8 cellular contexts compared by ENCODE assay signal in the genomic region with DNA sequence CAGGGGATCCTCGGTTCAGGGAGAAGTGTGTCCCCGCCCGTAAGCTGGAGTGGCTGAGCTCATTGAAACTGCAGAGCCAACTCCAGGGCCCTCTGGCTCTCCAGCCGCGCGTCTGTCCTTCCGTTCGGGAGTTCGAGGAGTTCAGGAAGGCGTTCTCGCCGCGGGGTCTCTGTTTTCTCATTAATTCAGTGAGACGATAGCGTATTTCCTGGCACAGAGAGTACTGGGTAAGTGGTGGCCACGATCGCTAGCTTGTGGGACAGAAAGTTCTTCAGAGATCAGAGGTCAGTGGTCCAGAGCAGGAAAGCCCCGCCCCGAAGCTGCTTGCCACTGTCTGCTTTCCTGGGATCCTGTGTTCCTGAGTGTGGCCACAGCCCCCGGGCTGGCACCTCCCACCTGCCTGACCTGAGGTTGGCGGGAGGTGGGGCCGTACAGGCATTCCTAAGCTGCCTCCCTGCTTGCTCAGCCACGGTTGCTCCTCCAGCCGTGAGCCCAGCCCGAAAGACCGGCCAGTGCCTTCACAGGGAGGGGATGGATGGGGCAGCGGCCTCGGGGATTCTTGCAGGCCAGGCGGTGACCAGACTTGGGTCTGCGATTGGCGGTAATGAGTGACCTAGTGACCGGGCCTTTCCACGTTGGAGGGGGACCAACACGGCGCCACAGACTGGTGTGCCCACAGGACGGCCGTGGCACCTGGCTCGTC. TPM values are rescaled to one million over a fixed set of nuclear protein-coding genes. Genes with fewer than 3 reads are reported as not detected.
DNase-seq lines count a peak whose midpoint lies in the region; ATAC-seq and TF ChIP-seq lines count a peak whose summit lies in the region.

No MANE protein-coding gene starts in this region.

- CTCF ChIA-PET in Caco-2 (lab: Charles Lee) = interaction anchor here (0.8 to 1.4 kb wide), 4 partner anchors 11 to 179 kb away, joined by 3 read pairs; partner anchors contain the start of gene CEP131
- CTCF ChIA-PET in SK-N-SH (lab: Yijun Ruan, JAX) = interaction anchor here (0.6 to 12.5 kb wide), 7 partner anchors 10 to 157 kb away, joined by 3 to 96 read pairs (median 3); no protein-coding TSS in a partner anchor
- CTCF ChIA-PET in CD8-positive, alpha-beta T cell (lab: Charles Lee) = interaction anchor here (0.7 kb wide), 1 partner anchor 86 kb away, joined by 3 read pairs; no protein-coding TSS in a partner anchor

- H3K4me2 ChIP-seq in SK-N-SH (no peak overlapping the region), osteoblast (ENCODE audit: insufficient read depth, low read length) (no peak overlapping the region)

- H3K9me3 Mint-ChIP-seq in Caco-2 (ENCODE audit: unreplicated experiment) = no peaks in the 10 kb centered on the region
- H3K9me3 Mint-ChIP-seq in CD8-positive, alpha-beta T cell = no peaks in the 10 kb centered on the region

- TF ChIP-seq RAD21 in SK-N-SH (IDR thresholded peaks at IDR 0.05; ENCODE audit: low read length) = no peak

- 87% methylated on average over 38 of the region's 38 CpGs for WGBS in SK-N-SH (ENCODE audit: low lambda C conversion rate)
- 63 to 64% methylated on average over 34 to 37 of the region's 38 CpGs for WGBS in lower leg skin, 2 donors

- peak; percentile 96 to 97 for DNase-seq in Caco-2
- peak; percentile 44 for DNase-seq in SK-N-SH
- peak; percentile 87 for DNase-seq in foreskin melanocyte
- no peak for DNase-seq in osteoblast (ENCODE audit: insufficient read length, low spot score, missing footprints)
- DNase-seq in NCI-H82 (lab: John Stamatoyannopoulos, UW) = no peak
- no peak for DNase-seq in lower leg skin (ENCODE audit: low spot score in 2 of 2)
- DNase-seq in CD8-positive, alpha-beta T cell = no peak

- peaks cover 52% of the 10 kb centered on the region for H3K36me3 Mint-ChIP-seq in Caco-2 (ENCODE audit: insufficient read depth, unreplicated experiment)
- H3K36me3 Mint-ChIP-seq in CD8-positive, alpha-beta T cell = no peaks in the 10 kb centered on the region

- H3K4me3 Mint-ChIP-seq in Caco-2 (ENCODE audit: unreplicated experiment) = peak overlapping the region; percentile 68
- no peak overlapping the region for H3K4me3 Mint-ChIP-seq in CD8-positive, alpha-beta T cell

- H3K79me2 ChIP-seq in SK-N-SH (ENCODE audit: insufficient read depth) (peaks cover 51% of the 10 kb centered on the region; the same call in 1 of the 2 replicates), osteoblast (ENCODE audit: insufficient read depth, low read length) (peaks cover 88% of the 10 kb centered on the region)

- peaks cover 56% of the 10 kb centered on the region for H4K20me1 ChIP-seq in SK-N-SH (ENCODE audit: insufficient read depth)
- peaks cover 62% of the 10 kb centered on the region for H4K20me1 ChIP-seq in osteoblast (ENCODE audit: insufficient read depth, low read length)

- TF ChIP-seq CTCF in Caco-2 (IDR thresholded peaks at IDR 0.05; ENCODE audit: insufficient read depth in 1 of 2, low read depth in 1 of 2, low read length in 1 of 2, severe bottlenecking in 1 of 2, unreplicated experiment in 1 of 2) (no peak), SK-N-SH (IDR thresholded peaks at IDR 0.05) (no peak), osteoblast (IDR thresholded peaks at IDR 0.05; ENCODE audit: extremely low read depth, low read depth, low read length) (no peak), lower leg skin (IDR thresholded peaks at IDR 0.05) (no peak)
- no peak for TF ChIP-seq CTCF in CD8-positive, alpha-beta T cell (IDR thresholded peaks at IDR 0.05)

- no peak for TF ChIP-seq POLR2A in lower leg skin (IDR thresholded peaks at IDR 0.05)

- H3K36me3 ChIP-seq in Caco-2 (ENCODE audit: control insufficient read depth, insufficient read depth, low read length) = peaks cover 1% of the 10 kb centered on the region; the same call in 1 of the 2 replicates
- H3K36me3 ChIP-seq in SK-N-SH (replicated peaks in 1 of 2; ENCODE audit: control insufficient read depth in 1 of 2, insufficient read depth in 2 of 2, low read length in 1 of 2) = no peaks in the 10 kb centered on the region
- no peaks in the 10 kb centered on the region for H3K36me3 ChIP-seq in osteoblast (ENCODE audit: insufficient read depth, low read length)
- H3K36me3 ChIP-seq in CD8-positive, alpha-beta T cell (ENCODE audit: insufficient read depth, low read length) = no peaks in the 10 kb centered on the region

- no peak overlapping the region for H3K27ac ChIP-seq in SK-N-SH (ENCODE audit: low read depth in 2 of 2, low read length in 1 of 2)
- H3K27ac ChIP-seq in osteoblast (ENCODE audit: low read depth, low read length) = peak overlapping the region; percentile 58
- no peak overlapping the region for H3K27ac ChIP-seq in CD8-positive, alpha-beta T cell (ENCODE audit: low read depth, low read length)

- BruUV-seq in Caco-2 (replicated peaks; lab: Mats Ljungman, UMichigan) = no TSS peak

- H3F3A ChIP-seq in SK-N-SH (replicated peaks; ENCODE audit: insufficient read depth) = no peaks in the 10 kb centered on the region

- intact Hi-C loops in Caco-2 (cut with micrococcal nuclease; ENCODE audit: unreplicated experiment) = loop anchor here (5.0 kb wide), 1 partner anchor 53 kb away; no protein-coding TSS in a partner anchor
- intact Hi-C loops in lower leg skin (cut with DNase I; ENCODE audit: low total_unique reads) = no loop called here
- intact Hi-C loops in CD8-positive, alpha-beta T cell (cut with DNase I, micrococcal nuclease) = no loop called here

- TF ChIP-seq EP300 in SK-N-SH (IDR thresholded peaks at IDR 0.05; ENCODE audit: borderline replicate concordance in 1 of 2, low read depth in 1 of 2, low read length in 1 of 2) = no peak

- H3K9me2 ChIP-seq in SK-N-SH = no peaks in the 10 kb centered on the region

- H3K4me1 Mint-ChIP-seq in Caco-2 (ENCODE audit: low read depth, unreplicated experiment) = peaks cover 56% of the 10 kb centered on the region
- H3K4me1 Mint-ChIP-seq in CD8-positive, alpha-beta T cell (ENCODE audit: low read depth) = peaks cover 2% of the 10 kb centered on the region

- H3K9me3 ChIP-seq in Caco-2 (no peaks in the 10 kb centered on the region), SK-N-SH (no peaks in the 10 kb centered on the region), osteoblast (ENCODE audit: low read depth, low read length) (no peaks in the 10 kb centered on the region)
- no peaks in the 10 kb centered on the region for H3K9me3 ChIP-seq in CD8-positive, alpha-beta T cell (ENCODE audit: low read length)

- H3K27me3 ChIP-seq in Caco-2 (replicated peaks; ENCODE audit: control insufficient read depth, insufficient read depth, low read length) (no peaks in the 10 kb centered on the region), SK-N-SH (ENCODE audit: insufficient read depth) (no peaks in the 10 kb centered on the region), osteoblast (ENCODE audit: insufficient read depth, low read length) (no peaks in the 10 kb centered on the region)
- H3K27me3 ChIP-seq in CD8-positive, alpha-beta T cell (ENCODE audit: insufficient read depth, low read length) = no peaks in the 10 kb centered on the region

- peak overlapping the region; percentile 97 for H3K27ac Mint-ChIP-seq in Caco-2 (ENCODE audit: unreplicated experiment)
- no peak overlapping the region for H3K27ac Mint-ChIP-seq in CD8-positive, alpha-beta T cell

- ATAC-seq in GM19395 (IDR thresholded peaks at IDR 0.05; ENCODE audit: unreplicated experiment) = no peak
- no peak for ATAC-seq in CD8-positive, alpha-beta T cell

- H3K4me1 ChIP-seq in Caco-2 = peaks cover 80% of the 10 kb centered on the region
- peaks cover 31 to 58% of the 10 kb centered on the region in 2 experiments; a peak in 3 of 4 replicates for H3K4me1 ChIP-seq in SK-N-SH (ENCODE audit: control insufficient read depth in 1 of 2, insufficient read depth in 2 of 2, low read depth in 1 of 2, low read length in 1 of 2)
- peaks cover 32% of the 10 kb centered on the region for H3K4me1 ChIP-seq in osteoblast (ENCODE audit: insufficient read depth, low read length)
- no peaks in the 10 kb centered on the region for H3K4me1 ChIP-seq in CD8-positive, alpha-beta T cell (ENCODE audit: insufficient read depth, low read length)

- H3K9ac ChIP-seq in SK-N-SH = no peak overlapping the region

- H3K4me3 ChIP-seq in Caco-2 (ENCODE audit: low read depth, low read length) (0 out of 2 replicates have a peak overlapping the region, but pooled peaks have one; percentile 12), SK-N-SH (ENCODE audit: low read depth in 2 of 2, low read length in 1 of 2) (no peak overlapping the region), osteoblast (ENCODE audit: insufficient read depth, low read length) (no peak overlapping the region), lower leg skin (ENCODE audit: low read depth, poor library complexity, severe bottlenecking) (no peak overlapping the region)
- H3K4me3 ChIP-seq in CD8-positive, alpha-beta T cell (ENCODE audit: low read depth, low read length) = no peak overlapping the region

- POLR2A ChIA-PET in Caco-2 (lab: Charles Lee) (interaction anchor here (0.6 to 1.7 kb wide), 6 partner anchors 9 to 1247 kb away, joined by 3 to 11 read pairs (median 8); partner anchors contain the start of genes BAIAP2, CBX8, CEP131 and NDUFAF8), SK-N-SH (lab: Yijun Ruan, JAX) (no interaction called here)
- POLR2A ChIA-PET in CD8-positive, alpha-beta T cell (lab: Charles Lee) = interaction anchor here (1.3 kb wide), 1 partner anchor 9 kb away, joined by 3 read pairs; the partner anchor contains the start of gene BAIAP2

- H3K27me3 Mint-ChIP-seq in Caco-2 (ENCODE audit: insufficient read depth, unreplicated experiment) = no peaks in the 10 kb centered on the region
- no peaks in the 10 kb centered on the region for H3K27me3 Mint-ChIP-seq in CD8-positive, alpha-beta T cell (ENCODE audit: low read depth)

- no peak overlapping the region for H2AFZ ChIP-seq in SK-N-SH (ENCODE audit: low read depth)
- no peak overlapping the region for H2AFZ ChIP-seq in osteoblast (ENCODE audit: low read length)

TF ChIP-seq in SK-N-SH, 30 proteins besides CTCF, POLR2A, EP300 and RAD21:
- TF ChIP-seq FOXJ3 (CRISPR knock-in tag; IDR thresholded peaks at IDR 0.05) = no peak
- TF ChIP-seq YY1 (IDR thresholded peaks at IDR 0.05; ENCODE audit: low read depth) = no peak
- no peak for TF ChIP-seq TAF1 (IDR thresholded peaks at IDR 0.05; ENCODE audit: borderline replicate concordance, low read depth, low read length)
- no peak for TF ChIP-seq NRF1 (IDR thresholded peaks at IDR 0.05; ENCODE audit: low read depth, low read length)
TF ChIP-seq in SK-N-SH: peak in this region for 0.

RNA-seq across cellular contexts. Expression of gene BAIAP2, which starts 8.9 kb away (rescaled TPM):
- 52.6 and 57.7 TPM in 2 replicates for total RNA-seq in Caco-2 (2022)
- polyA plus RNA-seq in SK-N-SH (2012; rRNA removed) = 15.5 and 19.8 TPM in 2 replicates
- 10.3 and 14.6 TPM in 2 replicates for polyA plus RNA-seq in SK-N-SH (2012; cell fraction: cytosol; rRNA removed)
- 39.2 and 39.3 TPM in 2 replicates for polyA plus RNA-seq in SK-N-SH (2012; cell fraction: nucleus; rRNA removed)
- total RNA-seq in osteoblast = 15.6 and 19.4 TPM in 2 replicates
- 100 to 1,000 TPM; 190 to 308 (median 224) TPM for total RNA-seq in lower leg skin
- 1 to 10 TPM; 8.5 to 9.1 TPM for total RNA-seq in CD8-positive, alpha-beta T cell

RNA-seq across cellular contexts. Expression of gene CHMP6, which starts 52.2 kb away (rescaled TPM):
- total RNA-seq in Caco-2 (2022) = 20.1 and 23.2 TPM in 2 replicates
- 44.1 and 44.3 TPM in 2 replicates for polyA plus RNA-seq in SK-N-SH (2012; rRNA removed)
- 39.4 and 46.0 TPM in 2 replicates for polyA plus RNA-seq in SK-N-SH (2012; cell fraction: cytosol; rRNA removed)
- 24.7 and 32.2 TPM in 2 replicates for polyA plus RNA-seq in SK-N-SH (2012; cell fraction: nucleus; rRNA removed)
- 21.4 and 21.8 TPM in 2 replicates for total RNA-seq in osteoblast
- total RNA-seq in lower leg skin = 10 to 100 TPM; 19.8 to 36.7 (median 26.1) TPM
- 10 to 100 TPM; 10.6 to 11.5 TPM for total RNA-seq in CD8-positive, alpha-beta T cell

Comparison
In these comparisons a context has a peak if more than half of its experiments do, and no peak if none do; other contexts are left out.
1. DNase-seq: peak in Caco-2 (2 of 2), SK-N-SH (single experiment) and foreskin melanocyte (single experiment); none in osteoblast (single experiment), NCI-H82 (single experiment), lower leg skin (0 of 2) and CD8-positive, alpha-beta T cell (0 of 7).